1 cellular context compared by ENCODE assay signal in the genomic region with DNA sequence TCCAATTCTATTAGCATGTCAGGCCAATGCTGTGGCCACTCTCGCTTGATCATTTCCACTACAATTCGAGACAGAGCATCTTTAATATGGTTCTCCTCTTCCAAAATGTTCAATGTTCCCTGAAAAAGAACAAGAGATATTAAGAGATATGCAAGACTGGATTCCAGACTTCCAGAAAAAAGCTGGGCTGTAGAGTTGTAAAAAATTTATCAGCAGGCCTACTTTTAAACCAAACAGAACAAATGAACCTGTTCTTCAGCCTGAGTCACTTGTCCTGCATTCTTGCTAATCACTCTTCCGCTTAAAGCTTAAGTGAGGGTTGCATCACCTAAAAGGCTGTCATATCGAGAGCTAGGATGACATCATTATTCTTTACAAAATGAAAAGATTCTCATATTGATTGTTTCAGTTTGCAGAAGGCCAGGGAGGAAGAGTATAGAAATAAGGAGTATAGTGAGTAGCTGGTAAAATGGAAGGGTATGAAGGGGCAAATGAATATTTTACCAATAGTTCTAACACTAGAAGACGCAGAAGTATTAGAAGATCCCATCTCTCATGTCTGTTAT.
TF ChIP-seq lines count a peak whose summit lies in the region.

No MANE protein-coding gene starts in this region.

TF ChIP-seq in K562, 482 proteins besides CTCF, POLR2A, EP300 and RAD21 (continued from another document):
- TF ChIP-seq, protein P1, sequence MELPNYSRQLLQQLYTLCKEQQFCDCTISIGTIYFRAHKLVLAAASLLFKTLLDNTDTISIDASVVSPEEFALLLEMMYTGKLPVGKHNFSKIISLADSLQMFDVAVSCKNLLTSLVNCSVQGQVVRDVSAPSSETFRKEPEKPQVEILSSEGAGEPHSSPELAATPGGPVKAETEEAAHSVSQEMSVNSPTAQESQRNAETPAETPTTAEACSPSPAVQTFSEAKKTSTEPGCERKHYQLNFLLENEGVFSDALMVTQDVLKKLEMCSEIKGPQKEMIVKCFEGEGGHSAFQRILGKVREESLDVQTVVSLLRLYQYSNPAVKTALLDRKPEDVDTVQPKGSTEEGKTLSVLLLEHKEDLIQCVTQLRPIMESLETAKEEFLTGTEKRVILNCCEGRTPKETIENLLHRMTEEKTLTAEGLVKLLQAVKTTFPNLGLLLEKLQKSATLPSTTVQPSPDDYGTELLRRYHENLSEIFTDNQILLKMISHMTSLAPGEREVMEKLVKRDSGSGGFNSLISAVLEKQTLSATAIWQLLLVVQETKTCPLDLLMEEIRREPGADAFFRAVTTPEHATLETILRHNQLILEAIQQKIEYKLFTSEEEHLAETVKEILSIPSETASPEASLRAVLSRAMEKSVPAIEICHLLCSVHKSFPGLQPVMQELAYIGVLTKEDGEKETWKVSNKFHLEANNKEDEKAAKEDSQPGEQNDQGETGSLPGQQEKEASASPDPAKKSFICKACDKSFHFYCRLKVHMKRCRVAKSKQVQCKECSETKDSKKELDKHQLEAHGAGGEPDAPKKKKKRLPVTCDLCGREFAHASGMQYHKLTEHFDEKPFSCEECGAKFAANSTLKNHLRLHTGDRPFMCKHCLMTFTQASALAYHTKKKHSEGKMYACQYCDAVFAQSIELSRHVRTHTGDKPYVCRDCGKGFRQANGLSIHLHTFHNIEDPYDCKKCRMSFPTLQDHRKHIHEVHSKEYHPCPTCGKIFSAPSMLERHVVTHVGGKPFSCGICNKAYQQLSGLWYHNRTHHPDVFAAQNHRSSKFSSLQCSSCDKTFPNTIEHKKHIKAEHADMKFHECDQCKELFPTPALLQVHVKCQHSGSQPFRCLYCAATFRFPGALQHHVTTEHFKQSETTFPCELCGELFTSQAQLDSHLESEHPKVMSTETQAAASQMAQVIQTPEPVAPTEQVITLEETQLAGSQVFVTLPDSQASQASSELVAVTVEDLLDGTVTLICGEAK (IDR thresholded peaks at IDR 0.05): peak; percentile 43; the same call in 1 of the 2 replicates
- TF ChIP-seq, protein P1 (CRISPR knock-in tag; IDR thresholded peaks at IDR 0.05): no peak
- TF ChIP-seq SMARCA4 (IDR thresholded peaks at IDR 0.05) (peak; percentile 85; the same call in 1 of the 2 replicates), EP400 (IDR thresholded peaks at IDR 0.05) (peak; percentile 58), MEF2D (tag; conservative IDR thresholded peaks at IDR 0.05; ENCODE audit: low read depth) (peak; percentile 72; the same call in 1 of the 2 replicates), PTRF (tag; IDR thresholded peaks at IDR 0.05) (peak; percentile 46; the same call in 1 of the 2 replicates), ARHGAP35 (IDR thresholded peaks at IDR 0.05; ENCODE audit: partially characterized antibody) (no peak), LARP7 (IDR thresholded peaks at IDR 0.05) (no peak), GTF2A2 (tag; IDR thresholded peaks at IDR 0.05) (peak; percentile 50; the same call in 1 of the 2 replicates), KLF6 (CRISPR knock-in tag; IDR thresholded peaks at IDR 0.05; ENCODE audit: borderline replicate concordance) (peak; percentile 88), CEBPB (tag; IDR thresholded peaks at IDR 0.05) (peak; percentile 95), HMG20B (CRISPR knock-in tag; IDR thresholded peaks at IDR 0.05) (0 out of 2 replicates have a peak, but pooled peaks have one; percentile 43), ZNF766 (CRISPR knock-in tag; conservative IDR thresholded peaks at IDR 0.05) (peak; percentile 87), TEAD1 (CRISPR knock-in tag; IDR thresholded peaks at IDR 0.05) (peak; percentile 54 to 64; a peak in 1 of 4 replicates), ZNF780A (CRISPR knock-in tag; IDR thresholded peaks at IDR 0.05) (no peak), MAZ (CRISPR knock-in tag; conservative IDR thresholded peaks at IDR 0.05 in 1 of 2, IDR thresholded peaks at IDR 0.05 in 1 of 2) (peak in 1 of 2 experiments; percentile 39; a peak in 1 of 4 replicates), ZNF354B (CRISPR knock-in tag; IDR thresholded peaks at IDR 0.05) (peak; percentile 60; the same call in 1 of the 2 replicates), JUNB (CRISPR knock-in tag; conservative IDR thresholded peaks at IDR 0.05) (peak; percentile 77), NR4A1 (CRISPR knock-in tag; IDR thresholded peaks at IDR 0.05) (no peak), NR4A1 (tag; IDR thresholded peaks at IDR 0.05) (peak; percentile 77), ZNF561 (CRISPR knock-in tag; conservative IDR thresholded peaks at IDR 0.05) (0 out of 2 replicates have a peak, but pooled peaks have one; percentile 64), TEAD4 (IDR thresholded peaks at IDR 0.05; ENCODE audit: low read length) (peak; percentile 65; the same call in 1 of the 2 replicates), TEAD4 (CRISPR knock-in tag; IDR thresholded peaks at IDR 0.05; ENCODE audit: borderline replicate concordance) (no peak), NBN (IDR thresholded peaks at IDR 0.05; ENCODE audit: low read depth) (peak; percentile 77; the same call in 1 of the 2 replicates), NRF1 (conservative IDR thresholded peaks at IDR 0.05 in 1 of 2, IDR thresholded peaks at IDR 0.05 in 1 of 2) (peak; percentile 38 to 52; a peak in 3 of 4 replicates), ZNF76 (CRISPR knock-in tag; IDR thresholded peaks at IDR 0.05; ENCODE audit: borderline replicate concordance) (0 out of 2 replicates have a peak, but pooled peaks have one; percentile 35), CSDE1 (IDR thresholded peaks at IDR 0.05) (no peak), ZNF431 (CRISPR knock-in tag; IDR thresholded peaks at IDR 0.05) (0 out of 2 replicates have a peak, but pooled peaks have one; percentile 14), NR2F6 (CRISPR knock-in tag; IDR thresholded peaks at IDR 0.05) (0 out of 2 replicates have a peak, but pooled peaks have one; percentile 64), FOXJ2 (tag; IDR thresholded peaks at IDR 0.05) (0 out of 2 replicates have a peak, but pooled peaks have one; percentile 22), CXXC5 (CRISPR knock-in tag; IDR thresholded peaks at IDR 0.05) (peak; percentile 81), MYNN (IDR thresholded peaks at IDR 0.05) (no peak), MYNN (CRISPR knock-in tag; IDR thresholded peaks at IDR 0.05) (no peak), SMARCC2 (IDR thresholded peaks at IDR 0.05; ENCODE audit: low read depth) (peak; percentile 50; the same call in 1 of the 2 replicates)
- TF ChIP-seq, protein P2, sequence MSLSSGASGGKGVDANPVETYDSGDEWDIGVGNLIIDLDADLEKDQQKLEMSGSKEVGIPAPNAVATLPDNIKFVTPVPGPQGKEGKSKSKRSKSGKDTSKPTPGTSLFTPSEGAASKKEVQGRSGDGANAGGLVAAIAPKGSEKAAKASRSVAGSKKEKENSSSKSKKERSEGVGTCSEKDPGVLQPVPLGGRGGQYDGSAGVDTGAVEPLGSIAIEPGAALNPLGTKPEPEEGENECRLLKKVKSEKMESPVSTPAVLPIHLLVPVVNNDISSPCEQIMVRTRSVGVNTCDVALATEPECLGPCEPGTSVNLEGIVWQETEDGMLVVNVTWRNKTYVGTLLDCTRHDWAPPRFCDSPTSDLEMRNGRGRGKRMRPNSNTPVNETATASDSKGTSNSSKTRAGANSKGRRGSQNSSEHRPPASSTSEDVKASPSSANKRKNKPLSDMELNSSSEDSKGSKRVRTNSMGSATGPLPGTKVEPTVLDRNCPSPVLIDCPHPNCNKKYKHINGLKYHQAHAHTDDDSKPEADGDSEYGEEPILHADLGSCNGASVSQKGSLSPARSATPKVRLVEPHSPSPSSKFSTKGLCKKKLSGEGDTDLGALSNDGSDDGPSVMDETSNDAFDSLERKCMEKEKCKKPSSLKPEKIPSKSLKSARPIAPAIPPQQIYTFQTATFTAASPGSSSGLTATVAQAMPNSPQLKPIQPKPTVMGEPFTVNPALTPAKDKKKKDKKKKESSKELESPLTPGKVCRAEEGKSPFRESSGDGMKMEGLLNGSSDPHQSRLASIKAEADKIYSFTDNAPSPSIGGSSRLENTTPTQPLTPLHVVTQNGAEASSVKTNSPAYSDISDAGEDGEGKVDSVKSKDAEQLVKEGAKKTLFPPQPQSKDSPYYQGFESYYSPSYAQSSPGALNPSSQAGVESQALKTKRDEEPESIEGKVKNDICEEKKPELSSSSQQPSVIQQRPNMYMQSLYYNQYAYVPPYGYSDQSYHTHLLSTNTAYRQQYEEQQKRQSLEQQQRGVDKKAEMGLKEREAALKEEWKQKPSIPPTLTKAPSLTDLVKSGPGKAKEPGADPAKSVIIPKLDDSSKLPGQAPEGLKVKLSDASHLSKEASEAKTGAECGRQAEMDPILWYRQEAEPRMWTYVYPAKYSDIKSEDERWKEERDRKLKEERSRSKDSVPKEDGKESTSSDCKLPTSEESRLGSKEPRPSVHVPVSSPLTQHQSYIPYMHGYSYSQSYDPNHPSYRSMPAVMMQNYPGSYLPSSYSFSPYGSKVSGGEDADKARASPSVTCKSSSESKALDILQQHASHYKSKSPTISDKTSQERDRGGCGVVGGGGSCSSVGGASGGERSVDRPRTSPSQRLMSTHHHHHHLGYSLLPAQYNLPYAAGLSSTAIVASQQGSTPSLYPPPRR (CRISPR knock-in tag; IDR thresholded peaks at IDR 0.05; ENCODE audit: borderline replicate concordance): no peak
- TF ChIP-seq, protein P3, sequence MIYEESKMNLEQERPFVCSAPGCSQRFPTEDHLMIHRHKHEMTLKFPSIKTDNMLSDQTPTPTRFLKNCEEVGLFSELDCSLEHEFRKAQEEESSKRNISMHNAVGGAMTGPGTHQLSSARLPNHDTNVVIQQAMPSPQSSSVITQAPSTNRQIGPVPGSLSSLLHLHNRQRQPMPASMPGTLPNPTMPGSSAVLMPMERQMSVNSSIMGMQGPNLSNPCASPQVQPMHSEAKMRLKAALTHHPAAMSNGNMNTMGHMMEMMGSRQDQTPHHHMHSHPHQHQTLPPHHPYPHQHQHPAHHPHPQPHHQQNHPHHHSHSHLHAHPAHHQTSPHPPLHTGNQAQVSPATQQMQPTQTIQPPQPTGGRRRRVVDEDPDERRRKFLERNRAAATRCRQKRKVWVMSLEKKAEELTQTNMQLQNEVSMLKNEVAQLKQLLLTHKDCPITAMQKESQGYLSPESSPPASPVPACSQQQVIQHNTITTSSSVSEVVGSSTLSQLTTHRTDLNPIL (CRISPR knock-in tag; IDR thresholded peaks at IDR 0.05): peak; percentile 74; the same call in 1 of the 2 replicates
- TF ChIP-seq, protein P4, sequence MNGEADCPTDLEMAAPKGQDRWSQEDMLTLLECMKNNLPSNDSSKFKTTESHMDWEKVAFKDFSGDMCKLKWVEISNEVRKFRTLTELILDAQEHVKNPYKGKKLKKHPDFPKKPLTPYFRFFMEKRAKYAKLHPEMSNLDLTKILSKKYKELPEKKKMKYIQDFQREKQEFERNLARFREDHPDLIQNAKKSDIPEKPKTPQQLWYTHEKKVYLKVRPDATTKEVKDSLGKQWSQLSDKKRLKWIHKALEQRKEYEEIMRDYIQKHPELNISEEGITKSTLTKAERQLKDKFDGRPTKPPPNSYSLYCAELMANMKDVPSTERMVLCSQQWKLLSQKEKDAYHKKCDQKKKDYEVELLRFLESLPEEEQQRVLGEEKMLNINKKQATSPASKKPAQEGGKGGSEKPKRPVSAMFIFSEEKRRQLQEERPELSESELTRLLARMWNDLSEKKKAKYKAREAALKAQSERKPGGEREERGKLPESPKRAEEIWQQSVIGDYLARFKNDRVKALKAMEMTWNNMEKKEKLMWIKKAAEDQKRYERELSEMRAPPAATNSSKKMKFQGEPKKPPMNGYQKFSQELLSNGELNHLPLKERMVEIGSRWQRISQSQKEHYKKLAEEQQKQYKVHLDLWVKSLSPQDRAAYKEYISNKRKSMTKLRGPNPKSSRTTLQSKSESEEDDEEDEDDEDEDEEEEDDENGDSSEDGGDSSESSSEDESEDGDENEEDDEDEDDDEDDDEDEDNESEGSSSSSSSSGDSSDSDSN (IDR thresholded peaks at IDR 0.05; ENCODE audit: borderline replicate concordance in 1 of 2, low read depth in 2 of 2, low read length in 2 of 2): no peak
- TF ChIP-seq, protein P5, sequence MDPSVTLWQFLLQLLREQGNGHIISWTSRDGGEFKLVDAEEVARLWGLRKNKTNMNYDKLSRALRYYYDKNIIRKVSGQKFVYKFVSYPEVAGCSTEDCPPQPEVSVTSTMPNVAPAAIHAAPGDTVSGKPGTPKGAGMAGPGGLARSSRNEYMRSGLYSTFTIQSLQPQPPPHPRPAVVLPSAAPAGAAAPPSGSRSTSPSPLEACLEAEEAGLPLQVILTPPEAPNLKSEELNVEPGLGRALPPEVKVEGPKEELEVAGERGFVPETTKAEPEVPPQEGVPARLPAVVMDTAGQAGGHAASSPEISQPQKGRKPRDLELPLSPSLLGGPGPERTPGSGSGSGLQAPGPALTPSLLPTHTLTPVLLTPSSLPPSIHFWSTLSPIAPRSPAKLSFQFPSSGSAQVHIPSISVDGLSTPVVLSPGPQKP (CRISPR knock-in tag; IDR thresholded peaks at IDR 0.05): no peak
- TF ChIP-seq, protein P6, sequence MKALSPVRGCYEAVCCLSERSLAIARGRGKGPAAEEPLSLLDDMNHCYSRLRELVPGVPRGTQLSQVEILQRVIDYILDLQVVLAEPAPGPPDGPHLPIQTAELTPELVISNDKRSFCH (CRISPR knock-in tag; IDR thresholded peaks at IDR 0.05): no peak
- TF ChIP-seq, protein P6 (tag; IDR thresholded peaks at IDR 0.05): no peak
